In the genomic region with DNA sequence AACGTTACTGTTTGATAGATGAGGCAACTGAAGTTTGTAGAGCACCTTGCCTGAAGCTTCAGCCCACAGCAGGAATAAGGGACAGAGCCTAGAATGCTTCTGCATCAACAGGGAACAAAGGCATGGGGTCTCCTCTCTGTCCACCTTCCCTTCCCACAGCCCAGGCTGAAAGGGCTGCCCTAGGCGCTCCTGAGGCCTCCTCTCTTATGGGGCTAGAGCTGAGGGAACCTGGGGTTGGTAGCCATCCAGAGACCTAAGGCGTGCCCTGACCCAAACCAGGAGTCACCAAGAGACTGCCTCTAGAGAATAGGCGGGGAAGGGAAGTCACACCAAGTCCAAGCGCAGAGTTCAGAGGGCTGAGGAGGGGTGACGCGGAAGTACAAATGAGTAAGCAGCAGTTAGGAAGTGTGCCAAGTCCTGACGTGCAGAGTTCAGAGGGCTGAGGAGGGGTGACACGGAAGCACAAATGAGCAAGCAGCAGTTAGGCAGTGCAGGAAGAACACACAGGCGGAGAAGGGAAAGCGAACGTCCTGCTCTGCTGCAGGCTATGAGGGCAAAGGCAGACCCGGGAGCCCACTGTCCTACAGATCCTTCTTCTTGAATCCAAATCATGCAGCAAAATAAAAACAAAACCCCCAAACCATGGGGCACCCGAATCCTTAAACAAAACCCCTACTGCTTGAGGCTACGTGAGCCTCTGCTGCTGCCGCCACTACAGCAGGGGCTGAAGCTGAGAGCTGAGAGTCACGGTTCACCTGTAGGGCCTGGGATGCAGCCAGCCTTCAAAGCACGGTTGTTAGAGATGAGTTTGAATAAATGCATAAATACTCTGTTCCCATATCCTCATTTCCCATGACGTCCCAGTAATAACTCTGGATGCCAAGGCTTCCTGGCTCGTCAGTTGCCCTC, we compare ENCODE assay signal across 1 cellular context.
TF ChIP-seq lines count a peak whose summit lies in the region.

No MANE protein-coding gene starts in this region.

TF ChIP-seq in K562, 482 proteins besides CTCF, POLR2A, EP300 and RAD21 (continued from another document and continues in another):
- TF ChIP-seq ZNF609 (CRISPR knock-in tag; IDR thresholded peaks at IDR 0.05; ENCODE audit: borderline replicate concordance) (no peak; the same call in 1 of the 2 replicates), MCM3 (IDR thresholded peaks at IDR 0.05) (no peak), ZNF384 (IDR thresholded peaks at IDR 0.05; ENCODE audit: low read depth, low read length) (0 out of 2 replicates have a peak, but pooled peaks have one; percentile 20), BCL6 (CRISPR knock-in tag; IDR thresholded peaks at IDR 0.05) (no peak), TBP (optimal IDR thresholded peaks at IDR 0.05; ENCODE audit: low read depth, low read length) (peak; percentile 86), RFX1 (IDR thresholded peaks at IDR 0.05) (no peak), POLR2G (IDR thresholded peaks at IDR 0.05; ENCODE audit: low read depth, low read length) (peak; percentile 46; the same call in 1 of the 2 replicates), RAD51 (IDR thresholded peaks at IDR 0.05; ENCODE audit: borderline replicate concordance, low read depth) (peak; percentile 22; the same call in 1 of the 2 replicates), GATAD2A (IDR thresholded peaks at IDR 0.05) (no peak), ELF2 (CRISPR knock-in tag; IDR thresholded peaks at IDR 0.05) (peak; percentile 84), TRIM28 (IDR thresholded peaks at IDR 0.05) (peak; percentile 72), TAF7 (tag; IDR thresholded peaks at IDR 0.05) (peak; percentile 12; the same call in 1 of the 2 replicates), MEF2A (IDR thresholded peaks at IDR 0.05; ENCODE audit: control insufficient read depth, low read depth, low read length) (0 out of 2 replicates have a peak, but pooled peaks have one; percentile 33), U2AF2 (optimal IDR thresholded peaks at IDR 0.05; ENCODE audit: low read depth, low read length) (no peak), POLR3A (IDR thresholded peaks at IDR 0.05; ENCODE audit: borderline replicate concordance, extremely low read depth, insufficient read depth, insufficient read length) (no peak), NONO (IDR thresholded peaks at IDR 0.05; ENCODE audit: low read depth in 2 of 2, low read length in 1 of 2) (peak in 1 of 2 experiments; percentile 39; a peak in 1 of 4 replicates), NFIC (IDR thresholded peaks at IDR 0.05) (peak; percentile 99), SMARCA4 (IDR thresholded peaks at IDR 0.05) (peak; percentile 65; the same call in 1 of the 2 replicates), ATF7 (IDR thresholded peaks at IDR 0.05) (peak; percentile 88), GABPB1 (CRISPR knock-in tag; IDR thresholded peaks at IDR 0.05) (peak; percentile 80), ZFP1 (CRISPR knock-in tag; IDR thresholded peaks at IDR 0.05) (no peak), ARID4B (CRISPR knock-in tag; IDR thresholded peaks at IDR 0.05) (no peak), ZNF583 (CRISPR knock-in tag; IDR thresholded peaks at IDR 0.05) (no peak), FOXK1 (CRISPR knock-in tag; IDR thresholded peaks at IDR 0.05; ENCODE audit: borderline replicate concordance) (no peak; the same call in 1 of the 2 replicates), HDAC6 (IDR thresholded peaks at IDR 0.05; ENCODE audit: low read depth, low read length) (no peak), TAF1 (IDR thresholded peaks at IDR 0.05; ENCODE audit: control insufficient read depth, extremely low read depth, insufficient read depth, low read length, severe bottlenecking) (peak; percentile 87), ZSCAN29 (IDR thresholded peaks at IDR 0.05) (no peak), CBX2 (IDR thresholded peaks at IDR 0.05; ENCODE audit: insufficient read depth, low read length, poor library complexity, severe bottlenecking) (no peak), RB1 (IDR thresholded peaks at IDR 0.05; ENCODE audit: low read depth) (0 out of 2 replicates have a peak, but pooled peaks have one; percentile 32), CTBP1 (IDR thresholded peaks at IDR 0.05; ENCODE audit: borderline replicate concordance) (peak; percentile 50; the same call in 1 of the 2 replicates), LCOR (CRISPR knock-in tag; IDR thresholded peaks at IDR 0.05) (0 out of 2 replicates have a peak, but pooled peaks have one; percentile 32), ETV1 (tag; conservative IDR thresholded peaks at IDR 0.05; ENCODE audit: low read depth) (0 out of 2 replicates have a peak, but pooled peaks have one; percentile 36), ATF1 (CRISPR knock-in tag; IDR thresholded peaks at IDR 0.05) (no peak), ATF1 (tag; IDR thresholded peaks at IDR 0.05) (peak; percentile 94)
- TF ChIP-seq, protein P1, sequence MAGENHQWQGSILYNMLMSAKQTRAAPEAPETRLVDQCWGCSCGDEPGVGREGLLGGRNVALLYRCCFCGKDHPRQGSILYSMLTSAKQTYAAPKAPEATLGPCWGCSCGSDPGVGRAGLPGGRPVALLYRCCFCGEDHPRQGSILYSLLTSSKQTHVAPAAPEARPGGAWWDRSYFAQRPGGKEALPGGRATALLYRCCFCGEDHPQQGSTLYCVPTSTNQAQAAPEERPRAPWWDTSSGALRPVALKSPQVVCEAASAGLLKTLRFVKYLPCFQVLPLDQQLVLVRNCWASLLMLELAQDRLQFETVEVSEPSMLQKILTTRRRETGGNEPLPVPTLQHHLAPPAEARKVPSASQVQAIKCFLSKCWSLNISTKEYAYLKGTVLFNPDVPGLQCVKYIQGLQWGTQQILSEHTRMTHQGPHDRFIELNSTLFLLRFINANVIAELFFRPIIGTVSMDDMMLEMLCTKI (IDR thresholded peaks at IDR 0.05; ENCODE audit: partially characterized antibody), result no peak
- TF ChIP-seq, protein P2, sequence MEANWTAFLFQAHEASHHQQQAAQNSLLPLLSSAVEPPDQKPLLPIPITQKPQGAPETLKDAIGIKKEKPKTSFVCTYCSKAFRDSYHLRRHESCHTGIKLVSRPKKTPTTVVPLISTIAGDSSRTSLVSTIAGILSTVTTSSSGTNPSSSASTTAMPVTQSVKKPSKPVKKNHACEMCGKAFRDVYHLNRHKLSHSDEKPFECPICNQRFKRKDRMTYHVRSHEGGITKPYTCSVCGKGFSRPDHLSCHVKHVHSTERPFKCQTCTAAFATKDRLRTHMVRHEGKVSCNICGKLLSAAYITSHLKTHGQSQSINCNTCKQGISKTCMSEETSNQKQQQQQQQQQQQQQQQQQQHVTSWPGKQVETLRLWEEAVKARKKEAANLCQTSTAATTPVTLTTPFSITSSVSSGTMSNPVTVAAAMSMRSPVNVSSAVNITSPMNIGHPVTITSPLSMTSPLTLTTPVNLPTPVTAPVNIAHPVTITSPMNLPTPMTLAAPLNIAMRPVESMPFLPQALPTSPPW (CRISPR knock-in tag; IDR thresholded peaks at IDR 0.05), result peak; percentile 76
- TF ChIP-seq, protein P3, sequence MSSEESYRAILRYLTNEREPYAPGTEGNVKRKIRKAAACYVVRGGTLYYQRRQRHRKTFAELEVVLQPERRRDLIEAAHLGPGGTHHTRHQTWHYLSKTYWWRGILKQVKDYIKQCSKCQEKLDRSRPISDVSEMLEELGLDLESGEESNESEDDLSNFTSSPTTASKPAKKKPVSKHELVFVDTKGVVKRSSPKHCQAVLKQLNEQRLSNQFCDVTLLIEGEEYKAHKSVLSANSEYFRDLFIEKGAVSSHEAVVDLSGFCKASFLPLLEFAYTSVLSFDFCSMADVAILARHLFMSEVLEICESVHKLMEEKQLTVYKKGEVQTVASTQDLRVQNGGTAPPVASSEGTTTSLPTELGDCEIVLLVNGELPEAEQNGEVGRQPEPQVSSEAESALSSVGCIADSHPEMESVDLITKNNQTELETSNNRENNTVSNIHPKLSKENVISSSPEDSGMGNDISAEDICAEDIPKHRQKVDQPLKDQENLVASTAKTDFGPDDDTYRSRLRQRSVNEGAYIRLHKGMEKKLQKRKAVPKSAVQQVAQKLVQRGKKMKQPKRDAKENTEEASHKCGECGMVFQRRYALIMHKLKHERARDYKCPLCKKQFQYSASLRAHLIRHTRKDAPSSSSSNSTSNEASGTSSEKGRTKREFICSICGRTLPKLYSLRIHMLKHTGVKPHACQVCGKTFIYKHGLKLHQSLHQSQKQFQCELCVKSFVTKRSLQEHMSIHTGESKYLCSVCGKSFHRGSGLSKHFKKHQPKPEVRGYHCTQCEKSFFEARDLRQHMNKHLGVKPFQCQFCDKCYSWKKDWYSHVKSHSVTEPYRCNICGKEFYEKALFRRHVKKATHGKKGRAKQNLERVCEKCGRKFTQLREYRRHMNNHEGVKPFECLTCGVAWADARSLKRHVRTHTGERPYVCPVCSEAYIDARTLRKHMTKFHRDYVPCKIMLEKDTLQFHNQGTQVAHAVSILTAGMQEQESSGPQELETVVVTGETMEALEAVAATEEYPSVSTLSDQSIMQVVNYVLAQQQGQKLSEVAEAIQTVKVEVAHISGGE (CRISPR knock-in tag; IDR thresholded peaks at IDR 0.05), result peak in 1 of 3 experiments; percentile 90; a peak in 2 of 6 replicates
- TF ChIP-seq, protein P4, sequence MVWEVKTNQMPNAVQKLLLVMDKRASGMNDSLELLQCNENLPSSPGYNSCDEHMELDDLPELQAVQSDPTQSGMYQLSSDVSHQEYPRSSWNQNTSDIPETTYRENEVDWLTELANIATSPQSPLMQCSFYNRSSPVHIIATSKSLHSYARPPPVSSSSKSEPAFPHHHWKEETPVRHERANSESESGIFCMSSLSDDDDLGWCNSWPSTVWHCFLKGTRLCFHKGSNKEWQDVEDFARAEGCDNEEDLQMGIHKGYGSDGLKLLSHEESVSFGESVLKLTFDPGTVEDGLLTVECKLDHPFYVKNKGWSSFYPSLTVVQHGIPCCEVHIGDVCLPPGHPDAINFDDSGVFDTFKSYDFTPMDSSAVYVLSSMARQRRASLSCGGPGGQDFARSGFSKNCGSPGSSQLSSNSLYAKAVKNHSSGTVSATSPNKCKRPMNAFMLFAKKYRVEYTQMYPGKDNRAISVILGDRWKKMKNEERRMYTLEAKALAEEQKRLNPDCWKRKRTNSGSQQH (CRISPR knock-in tag; IDR thresholded peaks at IDR 0.05), result peak; percentile 13; the same call in 1 of the 2 replicates
- TF ChIP-seq, protein P5, sequence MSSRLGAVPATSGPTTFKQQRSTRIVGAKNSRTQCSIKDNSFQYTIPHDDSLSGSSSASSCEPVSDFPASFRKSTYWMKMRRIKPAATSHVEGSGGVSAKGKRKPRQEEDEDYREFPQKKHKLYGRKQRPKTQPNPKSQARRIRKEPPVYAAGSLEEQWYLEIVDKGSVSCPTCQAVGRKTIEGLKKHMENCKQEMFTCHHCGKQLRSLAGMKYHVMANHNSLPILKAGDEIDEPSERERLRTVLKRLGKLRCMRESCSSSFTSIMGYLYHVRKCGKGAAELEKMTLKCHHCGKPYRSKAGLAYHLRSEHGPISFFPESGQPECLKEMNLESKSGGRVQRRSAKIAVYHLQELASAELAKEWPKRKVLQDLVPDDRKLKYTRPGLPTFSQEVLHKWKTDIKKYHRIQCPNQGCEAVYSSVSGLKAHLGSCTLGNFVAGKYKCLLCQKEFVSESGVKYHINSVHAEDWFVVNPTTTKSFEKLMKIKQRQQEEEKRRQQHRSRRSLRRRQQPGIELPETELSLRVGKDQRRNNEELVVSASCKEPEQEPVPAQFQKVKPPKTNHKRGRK (tag; IDR thresholded peaks at IDR 0.05), result no peak
